ENCODE assay signal across 20 cellular contexts in genomic region chr2:105102001-105102400, GRCh38.
"Had no signal": no experiment of that assay in that cellular context is flagged by ENCODE, and none has a peak within 500 bp of the region (broad histone marks: within the 10 kb centered on the region; RNA-seq: fewer than 3 reads in every experiment).

No MANE protein-coding gene starts in this region.

- H3K4me1 ChIP-seq: colonic mucosa, left lung, spleen, suprapubic skin, transverse colon had no signal

- ATAC-seq: activated CD4-positive, alpha-beta T cell treated with anti-CD3 and anti-CD28 coated beads for 36 hours; left lung; mucosa of descending colon; stimulated activated naive CD8-positive, alpha-beta T cell treated with anti-CD3 and anti-CD28 coated beads, Interleukin-15, amount 100 ng/mL, for 72 hours had no signal

- H3K9me3 ChIP-seq: colonic mucosa, left lung, mucosa of descending colon, neutrophil, spleen, suprapubic skin, transverse colon had no signal

- H3K4me3 ChIP-seq: colonic mucosa, left lung, mucosa of descending colon, spleen, suprapubic skin, transverse colon had no signal

- H3K9ac ChIP-seq: parathyroid adenoma had no signal

- DNase-seq: activated CD4-positive, alpha-beta memory T cell treated with anti-CD3 and anti-CD28 coated beads, Interleukin-2, amount 10 ng/mL, durations not matched to agents 7 days and 5 days; activated CD4-positive, alpha-beta T cell treated with anti-CD3 and anti-CD28 coated beads for 36 hours; activated naive CD4-positive, alpha-beta T cell treated with anti-CD3 and anti-CD28 coated beads, Interleukin-2, amount 10 ng/mL, durations not matched to agents 7 days and 5 days; activated T-cell treated with anti-CD3 and anti-CD28 coated beads, Interleukin-2, amount 50 U/mL, for 24 hours; aorta; brain microvascular endothelial cell; colonic mucosa; head of caudate nucleus; kidney; left lung; mammary epithelial cell; mucosa of descending colon; naive B cell; spleen; stimulated activated naive CD8-positive, alpha-beta T cell treated with anti-CD3 and anti-CD28 coated beads, Interleukin-15, amount 100 ng/mL, for 72 hours; transverse colon had no signal

- H3K27ac Mint-ChIP-seq: activated CD4-positive, alpha-beta memory T cell treated with anti-CD3 and anti-CD28 coated beads, Interleukin-2, amount 10 ng/mL, durations not matched to agents 7 days and 5 days; activated CD4-positive, alpha-beta T cell treated with anti-CD3 and anti-CD28 coated beads for 36 hours; activated T-cell treated with anti-CD3 and anti-CD28 coated beads, Interleukin-2, amount 50 U/mL, for 24 hours had no signal

- H3K79me2 ChIP-seq: parathyroid adenoma had no signal

- H3K4me3 Mint-ChIP-seq: activated CD4-positive, alpha-beta memory T cell treated with anti-CD3 and anti-CD28 coated beads, Interleukin-2, amount 10 ng/mL, durations not matched to agents 7 days and 5 days; activated CD4-positive, alpha-beta T cell treated with anti-CD3 and anti-CD28 coated beads for 36 hours; activated naive CD4-positive, alpha-beta T cell treated with anti-CD3 and anti-CD28 coated beads, Interleukin-2, amount 10 ng/mL, durations not matched to agents 7 days and 5 days; activated T-cell treated with anti-CD3 and anti-CD28 coated beads, Interleukin-2, amount 50 U/mL, for 24 hours; central memory CD8-positive, alpha-beta T cell; naive B cell; stimulated activated naive CD8-positive, alpha-beta T cell treated with anti-CD3 and anti-CD28 coated beads, Interleukin-15, amount 100 ng/mL, for 72 hours had no signal

- H3K27ac ChIP-seq: brain microvascular endothelial cell, colonic mucosa, left lung, neutrophil, parathyroid adenoma, spleen, suprapubic skin, transverse colon had no signal

- H3K27me3 Mint-ChIP-seq: activated CD4-positive, alpha-beta memory T cell treated with anti-CD3 and anti-CD28 coated beads, Interleukin-2, amount 10 ng/mL, durations not matched to agents 7 days and 5 days; activated CD4-positive, alpha-beta T cell treated with anti-CD3 and anti-CD28 coated beads for 36 hours; activated naive CD4-positive, alpha-beta T cell treated with anti-CD3 and anti-CD28 coated beads, Interleukin-2, amount 10 ng/mL, durations not matched to agents 7 days and 5 days; activated T-cell treated with anti-CD3 and anti-CD28 coated beads, Interleukin-2, amount 50 U/mL, for 24 hours; central memory CD8-positive, alpha-beta T cell; naive B cell; stimulated activated naive CD8-positive, alpha-beta T cell treated with anti-CD3 and anti-CD28 coated beads, Interleukin-15, amount 100 ng/mL, for 72 hours had no signal

- H2AFZ ChIP-seq: parathyroid adenoma had no signal

- H3K27me3 ChIP-seq: brain microvascular endothelial cell, colonic mucosa, left lung, neutrophil, spleen, suprapubic skin, transverse colon had no signal

- H3K4me1 Mint-ChIP-seq: activated CD4-positive, alpha-beta T cell treated with anti-CD3 and anti-CD28 coated beads for 36 hours; activated naive CD4-positive, alpha-beta T cell treated with anti-CD3 and anti-CD28 coated beads, Interleukin-2, amount 10 ng/mL, durations not matched to agents 7 days and 5 days; central memory CD8-positive, alpha-beta T cell; stimulated activated naive CD8-positive, alpha-beta T cell treated with anti-CD3 and anti-CD28 coated beads, Interleukin-15, amount 100 ng/mL, for 72 hours had no signal

- H3K9me3 Mint-ChIP-seq: activated CD4-positive, alpha-beta memory T cell treated with anti-CD3 and anti-CD28 coated beads, Interleukin-2, amount 10 ng/mL, durations not matched to agents 7 days and 5 days; activated naive CD4-positive, alpha-beta T cell treated with anti-CD3 and anti-CD28 coated beads, Interleukin-2, amount 10 ng/mL, durations not matched to agents 7 days and 5 days; activated T-cell treated with anti-CD3 and anti-CD28 coated beads, Interleukin-2, amount 50 U/mL, for 24 hours; central memory CD8-positive, alpha-beta T cell; naive B cell; stimulated activated naive CD8-positive, alpha-beta T cell treated with anti-CD3 and anti-CD28 coated beads, Interleukin-15, amount 100 ng/mL, for 72 hours had no signal

- H3K36me3 ChIP-seq: colonic mucosa had no signal
